Comparison of ENCODE assay signal across 1 cellular context in the genomic region with DNA sequence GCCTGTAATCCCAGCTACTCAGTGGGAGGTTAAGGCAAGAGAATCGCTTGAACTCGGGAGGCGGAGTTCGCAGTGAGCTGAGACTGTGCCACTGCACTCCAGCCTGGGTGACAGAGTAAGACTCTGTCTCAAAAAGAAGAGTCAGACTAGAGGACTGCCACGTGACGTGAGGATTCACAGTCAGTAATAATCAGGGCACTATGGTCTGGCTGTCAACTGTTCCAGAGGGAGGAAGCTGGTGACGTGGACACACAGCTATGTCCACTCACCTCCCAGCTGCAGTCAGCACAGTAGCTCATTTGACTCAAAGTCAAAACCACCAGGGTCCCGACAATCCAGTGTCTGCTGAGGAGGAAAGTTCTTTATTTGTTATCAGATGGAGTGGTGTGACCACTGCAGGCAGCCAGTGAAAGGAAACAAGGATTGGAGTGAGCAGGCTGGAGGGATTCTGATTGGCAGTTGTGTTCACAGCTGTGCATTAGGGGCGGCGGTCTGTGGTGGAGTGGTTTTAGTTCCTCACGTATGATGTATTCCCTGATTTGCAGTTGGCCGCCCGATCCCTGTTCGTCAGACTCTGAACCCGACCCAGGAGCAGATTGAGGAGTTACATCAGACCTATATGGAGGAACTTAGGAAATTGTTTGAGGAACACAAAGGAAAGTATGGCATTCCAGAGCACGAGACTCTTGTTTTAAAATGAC.
TF ChIP-seq lines count a peak whose summit lies in the region.

No MANE protein-coding gene starts in this region.

TF ChIP-seq in HepG2, 621 proteins besides CTCF, POLR2A, EP300 and RAD21 (continued from another document and continues in another):
- TF ChIP-seq AFF4 (CRISPR knock-in tag; IDR thresholded peaks at IDR 0.05) (peak; percentile 46; the same call in 1 of the 2 replicates), HMG20B (CRISPR knock-in tag; conservative IDR thresholded peaks at IDR 0.05) (peak; percentile 51; the same call in 1 of the 2 replicates), SPEN (CRISPR knock-in tag; IDR thresholded peaks at IDR 0.05; ENCODE audit: low read depth) (peak; percentile 66; the same call in 1 of the 2 replicates), GATAD2A (CRISPR knock-in tag; IDR thresholded peaks at IDR 0.05) (peak; percentile 89), HNRNPLL (IDR thresholded peaks at IDR 0.05; ENCODE audit: low read depth, low read length, poor library complexity, severe bottlenecking) (no peak), MED1 (CRISPR knock-in tag; IDR thresholded peaks at IDR 0.05) (peak; percentile 99), ZBTB3 (CRISPR knock-in tag; IDR thresholded peaks at IDR 0.05; ENCODE audit: borderline replicate concordance, low read depth) (peak; percentile 100), ZNF720 (CRISPR knock-in tag; IDR thresholded peaks at IDR 0.05) (no peak), ADNP (CRISPR knock-in tag; IDR thresholded peaks at IDR 0.05) (peak; percentile 39; the same call in 1 of the 2 replicates), NFYC (CRISPR knock-in tag; IDR thresholded peaks at IDR 0.05) (peak; percentile 94), ATF1 (CRISPR knock-in tag; IDR thresholded peaks at IDR 0.05) (peak; percentile 94), ZBTB4 (CRISPR knock-in tag; IDR thresholded peaks at IDR 0.05; ENCODE audit: borderline replicate concordance) (peak; percentile 87; the same call in 1 of the 2 replicates), DDIT3 (CRISPR knock-in tag; IDR thresholded peaks at IDR 0.05) (no peak; the same call in 1 of the 2 replicates), ZNF460 (CRISPR knock-in tag; IDR thresholded peaks at IDR 0.05; ENCODE audit: borderline replicate concordance) (no peak; the same call in 1 of the 2 replicates), MED13 (CRISPR knock-in tag; IDR thresholded peaks at IDR 0.05) (peak; percentile 94), ZNF577 (CRISPR knock-in tag; IDR thresholded peaks at IDR 0.05; ENCODE audit: borderline replicate concordance, low read depth) (no peak), DNMT1 (CRISPR knock-in tag; IDR thresholded peaks at IDR 0.05) (0 out of 2 replicates have a peak, but pooled peaks have one; percentile 50), NAIF1 (CRISPR knock-in tag; IDR thresholded peaks at IDR 0.05; ENCODE audit: borderline replicate concordance) (peak; percentile 52; the same call in 1 of the 2 replicates), ZNF512B (CRISPR knock-in tag; IDR thresholded peaks at IDR 0.05; ENCODE audit: borderline replicate concordance) (0 out of 2 replicates have a peak, but pooled peaks have one; percentile 77), FOXC1 (CRISPR knock-in tag; IDR thresholded peaks at IDR 0.05; ENCODE audit: borderline replicate concordance) (peak; percentile 87; the same call in 1 of the 2 replicates), NKX3-1 (CRISPR knock-in tag; IDR thresholded peaks at IDR 0.05) (peak; percentile 70), NFYB (CRISPR knock-in tag; IDR thresholded peaks at IDR 0.05) (peak; percentile 95), NCOA5 (CRISPR knock-in tag; IDR thresholded peaks at IDR 0.05) (no peak), TAF1 (CRISPR knock-in tag; IDR thresholded peaks at IDR 0.05) (peak; percentile 78), CC2D1A (CRISPR knock-in tag; IDR thresholded peaks at IDR 0.05) (no peak), U2AF2 (IDR thresholded peaks at IDR 0.05; ENCODE audit: low read depth, low read length) (no peak), SNAPC5 (CRISPR knock-in tag; IDR thresholded peaks at IDR 0.05; ENCODE audit: borderline replicate concordance) (no peak; the same call in 1 of the 2 replicates), MAX (IDR thresholded peaks at IDR 0.05) (peak; percentile 87), FOXP1 (IDR thresholded peaks at IDR 0.05) (no peak), FOXP1 (CRISPR knock-in tag; IDR thresholded peaks at IDR 0.05) (peak; percentile 41), ZSCAN31 (CRISPR knock-in tag; IDR thresholded peaks at IDR 0.05; ENCODE audit: low read depth) (no peak; the same call in 1 of the 2 replicates), ZNF33A (CRISPR knock-in tag; IDR thresholded peaks at IDR 0.05; ENCODE audit: borderline replicate concordance) (0 out of 2 replicates have a peak, but pooled peaks have one; percentile 28), ZKSCAN8 (CRISPR knock-in tag; IDR thresholded peaks at IDR 0.05; ENCODE audit: borderline replicate concordance) (peak; percentile 77; the same call in 1 of the 2 replicates)
- TF ChIP-seq, protein P1, sequence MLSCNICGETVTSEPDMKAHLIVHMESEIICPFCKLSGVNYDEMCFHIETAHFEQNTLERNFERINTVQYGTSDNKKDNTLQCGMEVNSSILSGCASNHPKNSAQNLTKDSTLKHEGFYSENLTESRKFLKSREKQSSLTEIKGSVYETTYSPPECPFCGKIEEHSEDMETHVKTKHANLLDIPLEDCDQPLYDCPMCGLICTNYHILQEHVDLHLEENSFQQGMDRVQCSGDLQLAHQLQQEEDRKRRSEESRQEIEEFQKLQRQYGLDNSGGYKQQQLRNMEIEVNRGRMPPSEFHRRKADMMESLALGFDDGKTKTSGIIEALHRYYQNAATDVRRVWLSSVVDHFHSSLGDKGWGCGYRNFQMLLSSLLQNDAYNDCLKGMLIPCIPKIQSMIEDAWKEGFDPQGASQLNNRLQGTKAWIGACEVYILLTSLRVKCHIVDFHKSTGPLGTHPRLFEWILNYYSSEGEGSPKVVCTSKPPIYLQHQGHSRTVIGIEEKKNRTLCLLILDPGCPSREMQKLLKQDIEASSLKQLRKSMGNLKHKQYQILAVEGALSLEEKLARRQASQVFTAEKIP (CRISPR knock-in tag; IDR thresholded peaks at IDR 0.05; ENCODE audit: borderline replicate concordance): no peak
- TF ChIP-seq, protein P2, sequence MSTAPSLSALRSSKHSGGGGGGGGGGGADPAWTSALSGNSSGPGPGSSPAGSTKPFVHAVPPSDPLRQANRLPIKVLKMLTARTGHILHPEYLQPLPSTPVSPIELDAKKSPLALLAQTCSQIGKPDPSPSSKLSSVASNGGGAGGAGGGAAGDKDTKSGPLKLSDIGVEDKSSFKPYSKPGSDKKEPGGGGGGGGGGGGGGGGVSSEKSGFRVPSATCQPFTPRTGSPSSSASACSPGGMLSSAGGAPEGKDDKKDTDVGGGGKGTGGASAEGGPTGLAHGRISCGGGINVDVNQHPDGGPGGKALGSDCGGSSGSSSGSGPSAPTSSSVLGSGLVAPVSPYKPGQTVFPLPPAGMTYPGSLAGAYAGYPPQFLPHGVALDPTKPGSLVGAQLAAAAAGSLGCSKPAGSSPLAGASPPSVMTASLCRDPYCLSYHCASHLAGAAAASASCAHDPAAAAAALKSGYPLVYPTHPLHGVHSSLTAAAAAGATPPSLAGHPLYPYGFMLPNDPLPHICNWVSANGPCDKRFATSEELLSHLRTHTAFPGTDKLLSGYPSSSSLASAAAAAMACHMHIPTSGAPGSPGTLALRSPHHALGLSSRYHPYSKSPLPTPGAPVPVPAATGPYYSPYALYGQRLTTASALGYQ (CRISPR knock-in tag; IDR thresholded peaks at IDR 0.05): peak; percentile 90
- TF ChIP-seq, protein P3, sequence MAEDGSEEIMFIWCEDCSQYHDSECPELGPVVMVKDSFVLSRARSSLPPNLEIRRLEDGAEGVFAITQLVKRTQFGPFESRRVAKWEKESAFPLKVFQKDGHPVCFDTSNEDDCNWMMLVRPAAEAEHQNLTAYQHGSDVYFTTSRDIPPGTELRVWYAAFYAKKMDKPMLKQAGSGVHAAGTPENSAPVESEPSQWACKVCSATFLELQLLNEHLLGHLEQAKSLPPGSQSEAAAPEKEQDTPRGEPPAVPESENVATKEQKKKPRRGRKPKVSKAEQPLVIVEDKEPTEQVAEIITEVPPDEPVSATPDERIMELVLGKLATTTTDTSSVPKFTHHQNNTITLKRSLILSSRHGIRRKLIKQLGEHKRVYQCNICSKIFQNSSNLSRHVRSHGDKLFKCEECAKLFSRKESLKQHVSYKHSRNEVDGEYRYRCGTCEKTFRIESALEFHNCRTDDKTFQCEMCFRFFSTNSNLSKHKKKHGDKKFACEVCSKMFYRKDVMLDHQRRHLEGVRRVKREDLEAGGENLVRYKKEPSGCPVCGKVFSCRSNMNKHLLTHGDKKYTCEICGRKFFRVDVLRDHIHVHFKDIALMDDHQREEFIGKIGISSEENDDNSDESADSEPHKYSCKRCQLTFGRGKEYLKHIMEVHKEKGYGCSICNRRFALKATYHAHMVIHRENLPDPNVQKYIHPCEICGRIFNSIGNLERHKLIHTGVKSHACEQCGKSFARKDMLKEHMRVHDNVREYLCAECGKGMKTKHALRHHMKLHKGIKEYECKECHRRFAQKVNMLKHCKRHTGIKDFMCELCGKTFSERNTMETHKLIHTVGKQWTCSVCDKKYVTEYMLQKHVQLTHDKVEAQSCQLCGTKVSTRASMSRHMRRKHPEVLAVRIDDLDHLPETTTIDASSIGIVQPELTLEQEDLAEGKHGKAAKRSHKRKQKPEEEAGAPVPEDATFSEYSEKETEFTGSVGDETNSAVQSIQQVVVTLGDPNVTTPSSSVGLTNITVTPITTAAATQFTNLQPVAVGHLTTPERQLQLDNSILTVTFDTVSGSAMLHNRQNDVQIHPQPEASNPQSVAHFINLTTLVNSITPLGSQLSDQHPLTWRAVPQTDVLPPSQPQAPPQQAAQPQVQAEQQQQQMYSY (CRISPR knock-in tag; IDR thresholded peaks at IDR 0.05): 0 out of 2 replicates have a peak, but pooled peaks have one; percentile 40
- TF ChIP-seq, protein P4, sequence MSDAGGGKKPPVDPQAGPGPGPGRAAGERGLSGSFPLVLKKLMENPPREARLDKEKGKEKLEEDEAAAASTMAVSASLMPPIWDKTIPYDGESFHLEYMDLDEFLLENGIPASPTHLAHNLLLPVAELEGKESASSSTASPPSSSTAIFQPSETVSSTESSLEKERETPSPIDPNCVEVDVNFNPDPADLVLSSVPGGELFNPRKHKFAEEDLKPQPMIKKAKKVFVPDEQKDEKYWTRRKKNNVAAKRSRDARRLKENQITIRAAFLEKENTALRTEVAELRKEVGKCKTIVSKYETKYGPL (CRISPR knock-in tag; IDR thresholded peaks at IDR 0.05): peak; percentile 39; the same call in 1 of the 2 replicates
